Comparison of ENCODE assay signal across 8 cellular contexts in the genomic region with DNA sequence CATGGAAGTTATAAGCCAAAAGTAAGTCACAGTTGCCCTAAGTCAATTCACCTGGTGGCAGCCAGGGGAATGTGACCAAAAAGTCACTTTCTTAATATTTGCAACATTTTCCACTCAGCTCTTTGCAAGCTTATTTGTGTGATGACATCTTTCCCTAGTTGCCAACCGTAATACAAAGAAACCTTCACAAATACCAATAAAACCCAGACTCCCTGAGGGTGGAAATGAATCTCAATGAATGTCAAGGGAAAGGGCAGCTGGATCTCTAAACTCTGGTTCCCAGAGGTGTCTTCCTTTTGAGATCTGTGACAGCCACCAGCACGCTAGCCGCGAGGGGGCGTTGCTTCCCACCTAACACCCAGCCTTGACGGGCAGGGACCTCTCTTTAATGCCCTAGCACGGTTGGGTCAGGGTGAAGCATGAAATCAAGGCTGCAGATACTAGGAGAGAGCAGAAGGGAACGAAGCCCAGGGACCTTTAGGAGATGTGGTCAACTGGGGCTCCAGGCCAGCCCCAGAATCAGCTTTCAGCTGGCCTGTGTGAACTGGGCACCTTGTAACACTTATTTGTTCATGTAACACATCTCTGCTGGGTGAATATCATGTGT.
DNase-seq lines count a peak whose midpoint lies in the region; ATAC-seq and TF ChIP-seq lines count a peak whose summit lies in the region.

No MANE protein-coding gene starts in this region.

- no peak for DNase-seq in AG09309 (ENCODE audit: low read depth)
- peak; percentile 62 for DNase-seq in NAMALWA (ENCODE audit: low spot score)
- DNase-seq in activated T-cell treated with anti-CD3 and anti-CD28 coated beads for 48 hours (ENCODE audit: low read depth): peak; percentile 45
- DNase-seq in head of caudate nucleus: peak in 38 of 42 donors; percentile 6 to 82 (median 47)
- DNase-seq in stimulated activated CD4-positive, alpha-beta T cell treated with anti-CD3 and anti-CD28 coated beads, Interleukin-12 subunit alpha, Interleukin-12 subunit beta, amount 100 ng/mL, for 48 hours (ENCODE audit: low read depth in 2 of 3, low spot score in 1 of 3): peak; percentile 21 to 45 (median 37)
- DNase-seq in A172 (ENCODE audit: low spot score): no peak

- intact Hi-C loops in head of caudate nucleus (cut with DNase I): no loop called here

- no peak overlapping the region for H3K4me3 ChIP-seq in AG09309 (ENCODE audit: control insufficient read depth, low read depth, low read length)

- TF ChIP-seq CTCF in AG09309 (IDR thresholded peaks at IDR 0.05; ENCODE audit: control insufficient read depth, insufficient read depth, low read depth, low read length, missing control alignments): peak; percentile 90

- ATAC-seq in GM18861 (IDR thresholded peaks at IDR 0.05; ENCODE audit: unreplicated experiment) (peak; percentile 72), GM21515 (IDR thresholded peaks at IDR 0.05; ENCODE audit: unreplicated experiment) (no peak)

Comparison
In these comparisons a context has a peak if more than half of its experiments do, and no peak if none do; other contexts are left out.
1. DNase-seq: peak in NAMALWA (single experiment), activated T-cell treated with anti-CD3 and anti-CD28 coated beads for 48 hours (single experiment), head of caudate nucleus (38 of 42) and stimulated activated CD4-positive, alpha-beta T cell treated with anti-CD3 and anti-CD28 coated beads, Interleukin-12 subunit alpha, Interleukin-12 subunit beta, amount 100 ng/mL, for 48 hours (3 of 3); none in AG09309 (single experiment) and A172 (single experiment).